15 cellular contexts compared by ENCODE assay signal in the genomic region with DNA sequence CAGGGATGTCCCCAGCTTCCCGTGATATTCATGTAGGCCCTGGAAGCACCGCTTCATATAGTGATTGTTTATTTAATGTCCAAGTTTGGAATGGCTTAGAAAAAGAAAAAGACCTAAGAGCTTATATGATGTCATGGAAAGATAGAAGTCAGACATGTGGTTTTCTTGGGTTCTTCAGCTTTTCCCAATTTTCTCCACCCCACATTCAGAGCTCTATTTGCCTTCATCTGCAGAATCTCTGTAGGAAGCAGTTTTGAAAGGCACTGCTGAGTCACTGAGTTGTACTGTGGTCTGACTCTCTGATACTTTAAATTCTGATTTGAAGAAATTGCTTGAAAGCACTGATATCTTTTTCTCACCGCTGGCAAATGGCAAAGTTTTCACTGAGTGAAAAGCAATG.
DNase-seq lines count a peak whose midpoint lies in the region; ATAC-seq and TF ChIP-seq lines count a peak whose summit lies in the region.
"Had no signal": no experiment of that assay in that cellular context is flagged by ENCODE, and none has a peak within 500 bp of the region (broad histone marks: within the 10 kb centered on the region; RNA-seq: fewer than 3 reads in every experiment).

No MANE protein-coding gene starts in this region.

- TF ChIP-seq CTCF in fibroblast of the aortic adventitia (IDR thresholded peaks at IDR 0.05; ENCODE audit: insufficient read depth, low read length): no peak

- intact Hi-C loops in sciatic nerve (cut with DNase I): no loop called here

- DNase-seq in AG20443 (ENCODE audit: low spot score) (peak; percentile 47), amniotic epithelial cell (ENCODE audit: low read depth) (peak; percentile 84), fibroblast of the aortic adventitia (ENCODE audit: low read depth) (peak; percentile 90), sciatic nerve (ENCODE audit: low spot score) (no peak), HuH-7 (ENCODE audit: low spot score) (no peak)
- no peak for DNase-seq in activated CD8-positive, alpha-beta memory T cell treated with anti-CD3 and anti-CD28 coated beads, Interleukin-2, amount 50 U/mL, for 48 hours
- DNase-seq in activated CD4-positive, alpha-beta T cell treated with anti-CD3 and anti-CD28 coated beads for 1 hour: no peak
- DNase-seq: activated CD4-positive, alpha-beta T cell treated with anti-CD3 and anti-CD28 coated beads, Interleukin-2, amount 10 ng/mL, durations not matched to agents 7 days and 5 days; CD4-positive, CD25-positive, alpha-beta regulatory T cell; cortex of kidney; mesendoderm; NCI-H1105; NCI-H69 had no signal

- peak; percentile 43 for ATAC-seq in sciatic nerve
- ATAC-seq in HG03108 (IDR thresholded peaks at IDR 0.05; ENCODE audit: unreplicated experiment): no peak
- ATAC-seq: activated T-helper 17 cell treated with anti-CD3 and anti-CD28 coated beads, Interleukin-2, amount 50 U/mL, for 72 hours had no signal

- no peak overlapping the region for H3K4me3 ChIP-seq in fibroblast of the aortic adventitia (ENCODE audit: low read depth, low read length)

Comparison
In these comparisons a context has a peak if more than half of its experiments do, and no peak if none do; other contexts are left out.
1. DNase-seq: peak in AG20443 (single experiment), amniotic epithelial cell (single experiment) and fibroblast of the aortic adventitia (single experiment); none in sciatic nerve (single experiment), HuH-7 (single experiment), activated CD8-positive, alpha-beta memory T cell treated with anti-CD3 and anti-CD28 coated beads, Interleukin-2, amount 50 U/mL, for 48 hours (single experiment) and activated CD4-positive, alpha-beta T cell treated with anti-CD3 and anti-CD28 coated beads for 1 hour (single experiment).